In genomic region chr6:65072500-65072899, GRCh38 we compare ENCODE assay signal across 26 cellular contexts.
"Had no signal": no experiment of that assay in that cellular context is flagged by ENCODE, and none has a peak within 500 bp of the region (broad histone marks: within the 10 kb centered on the region; RNA-seq: fewer than 3 reads in every experiment).

No MANE protein-coding gene starts in this region.

- H3K4me1 ChIP-seq: neural progenitor cell, parathyroid adenoma, psoas muscle, spleen, suprapubic skin, testis, tibial artery, transverse colon, upper lobe of right lung, uterus had no signal

- H3K27ac ChIP-seq: neural progenitor cell, ovary, parathyroid adenoma, psoas muscle, skin epidermis, spleen, suprapubic skin, testis, tibial artery, transverse colon, upper lobe of right lung, uterus had no signal

- H3K36me3 ChIP-seq: neural progenitor cell, ovary, spleen, suprapubic skin, tibial artery, transverse colon, upper lobe of right lung, uterus had no signal

- DNase-seq: natural killer cell; occipital lobe; ovary; posterior cingulate gyrus; psoas muscle; right cardiac atrium; spleen; stimulated activated CD4-positive, alpha-beta T cell treated with anti-CD3 and anti-CD28 coated beads, Interleukin-12 subunit alpha, Interleukin-12 subunit beta, amount 100 ng/mL, for 4 hours; stimulated activated CD4-positive, alpha-beta T cell treated with anti-CD3 and anti-CD28 coated beads, Interleukin-1b, Interleukin-23, amount 100 ng/mL, for 48 hours; stimulated activated CD4-positive, alpha-beta T cell treated with anti-CD3 and anti-CD28 coated beads, Interleukin-4, amount 100 ng/mL, for 1 hour; stimulated activated CD4-positive, alpha-beta T cell treated with anti-CD3 and anti-CD28 coated beads, Interleukin-4, amount 100 ng/mL, for 4 hours; stimulated activated CD8-positive, alpha-beta memory T cell treated with anti-CD3 and anti-CD28 coated beads, Interleukin-4, amount 100 ng/mL, for 48 hours; stimulated activated naive CD4-positive, alpha-beta T cell; stimulated activated naive CD8-positive, alpha-beta T cell treated with anti-CD3 and anti-CD28 coated beads, Interleukin-15, amount 100 ng/mL, for 72 hours; stimulated activated naive CD8-positive, alpha-beta T cell treated with anti-CD3 and anti-CD28 coated beads, Interleukin-15, Interleukin-2, amounts not matched to agents 100 U/mL and 50 U/mL, for 24 hours; substantia nigra; testis; tibial artery; transverse colon; upper lobe of right lung; uterus had no signal

- H3K9me3 ChIP-seq: ovary, psoas muscle, suprapubic skin, testis, tibial artery, transverse colon, upper lobe of right lung, uterus had no signal

- H3K4me3 ChIP-seq: neural progenitor cell, ovary, psoas muscle, skin epidermis, smooth muscle cell, spleen, suprapubic skin, testis, tibial artery, transverse colon, upper lobe of right lung, uterus had no signal
